In the genomic region with DNA sequence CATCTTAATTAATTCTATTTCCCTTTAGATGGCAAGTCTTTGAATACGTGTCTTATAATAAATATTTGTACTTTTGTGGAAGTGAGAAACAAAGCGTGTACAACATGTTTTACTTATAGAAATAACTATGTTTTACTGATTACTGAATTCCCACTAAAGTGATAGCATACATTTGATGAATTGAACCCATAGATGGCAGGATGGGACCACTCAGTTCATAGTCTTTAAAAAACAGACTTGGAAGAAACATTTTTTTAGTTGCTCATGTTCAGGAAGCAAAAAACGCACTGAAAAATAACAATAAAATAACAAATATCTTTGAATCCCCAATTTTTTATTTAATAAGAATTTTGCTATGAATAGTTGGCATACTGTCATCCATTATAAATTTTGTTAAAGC, we compare ENCODE assay signal across 9 cellular contexts.
DNase-seq lines count a peak whose midpoint lies in the region; ATAC-seq and TF ChIP-seq lines count a peak whose summit lies in the region.
"Had no signal": no experiment of that assay in that cellular context is flagged by ENCODE, and none has a peak within 500 bp of the region (broad histone marks: within the 10 kb centered on the region; RNA-seq: fewer than 3 reads in every experiment).

No MANE protein-coding gene starts in this region.

- TF ChIP-seq CTCF in retinal pigment epithelial cell (conservative IDR thresholded peaks at IDR 0.05; ENCODE audit: low read depth, low read length), result peak; percentile 42

- ATAC-seq in HG02870 (IDR thresholded peaks at IDR 0.05; ENCODE audit: unreplicated experiment), result no peak
- ATAC-seq: stimulated activated naive CD8-positive, alpha-beta T cell treated with anti-CD3 and anti-CD28 coated beads, Interleukin-15, amount 100 ng/mL, for 72 hours had no signal

- no peak overlapping the region for H3K4me3 ChIP-seq in retinal pigment epithelial cell (ENCODE audit: low read length)

- DNase-seq in NCI-H2196 (lab: John Stamatoyannopoulos, UW; ENCODE audit: unreplicated experiment) (peak; percentile 11), NCI-H2196 treated with DMSO at 0.1 percent for 48 hours (lab: John Stamatoyannopoulos, UW; ENCODE audit: unreplicated experiment) (no peak), NCI-H446 (lab: John Stamatoyannopoulos, UW) (peak; percentile 18 to 67), fibroblast of gingiva (ENCODE audit: low read depth) (peak; percentile 53), retinal pigment epithelial cell (ENCODE audit: low read depth) (no peak), HK-2 (ENCODE audit: unreplicated experiment) (no peak)
- DNase-seq in activated CD4-positive, CD25-positive, alpha-beta regulatory T cell (lab: John Stamatoyannopoulos, UW), result no peak
- DNase-seq: stimulated activated naive CD8-positive, alpha-beta T cell treated with anti-CD3 and anti-CD28 coated beads, Interleukin-15, amount 100 ng/mL, for 72 hours had no signal

Comparison
In these comparisons a context has a peak if more than half of its experiments do, and no peak if none do; other contexts are left out.
1. DNase-seq: peak in NCI-H2196 (single experiment), NCI-H446 (2 of 2) and fibroblast of gingiva (single experiment); none in NCI-H2196 treated with DMSO at 0.1 percent for 48 hours (single experiment), retinal pigment epithelial cell (single experiment), activated CD4-positive, CD25-positive, alpha-beta regulatory T cell (0 of 4) and HK-2 (single experiment).